Comparison of ENCODE assay signal across 8 cellular contexts in genomic region chr4:81724925-81725329, GRCh38.
DNase-seq lines count a peak whose midpoint lies in the region; ATAC-seq, FAIRE-seq and TF ChIP-seq lines count a peak whose summit lies in the region.

No MANE protein-coding gene starts in this region.

- FAIRE-seq in HepG2 (lab: Jason Lieb, UNC): no peak

- TF ChIP-seq RAD21 in HepG2 (CRISPR knock-in tag; IDR thresholded peaks at IDR 0.05): no peak

- H3K9me3 ChIP-seq in SJCRH30 (replicated peaks) (no peaks in the 10 kb centered on the region), HepG2 (ENCODE audit: low read length) (no peaks in the 10 kb centered on the region), PC-9 (ENCODE audit: insufficient read depth, low read depth) (no peaks in the 10 kb centered on the region)

- BruUV-seq in HepG2 (replicated peaks; lab: Mats Ljungman, UMichigan): no TSS peak
- no TSS peak for BruUV-seq in PC-9 (replicated peaks; lab: Mats Ljungman, UMichigan)

- H3K36me3 ChIP-seq in SJCRH30 (no peaks in the 10 kb centered on the region), HepG2 (replicated peaks in 1 of 2; ENCODE audit: control insufficient read depth in 1 of 2, insufficient read depth in 2 of 2, low read length in 2 of 2) (no peaks in the 10 kb centered on the region), PC-9 (ENCODE audit: low read depth) (no peaks in the 10 kb centered on the region)

- no peaks in the 10 kb centered on the region for H3K9me3 Mint-ChIP-seq in activated naive CD8-positive, alpha-beta T cell treated with anti-CD3 and anti-CD28 coated beads, Interleukin-2, amount 10 ng/mL, durations not matched to agents 7 days and 5 days

- H3K4me2 ChIP-seq in HepG2 (ENCODE audit: low read depth, low read length) (no peak overlapping the region), PC-9 (no peak overlapping the region)

- POLR2A ChIA-PET in activated naive CD8-positive, alpha-beta T cell treated with anti-CD3 and anti-CD28 coated beads, Interleukin-2, amount 10 ng/mL, durations not matched to agents 7 days and 5 days (lab: Charles Lee): interaction anchor here (0.7 to 2.1 kb wide), 2 partner anchors 121 to 253 kb away, joined by 4 to 5 read pairs; partner anchors contain the start of gene RASGEF1B
- POLR2A ChIA-PET in HepG2 (lab: Yijun Ruan, JAX): no interaction called here
- POLR2A ChIA-PET in PC-9 (lab: Charles Lee; ENCODE audit: unreplicated experiment): no interaction called here

- H3K4me1 Mint-ChIP-seq in activated naive CD8-positive, alpha-beta T cell treated with anti-CD3 and anti-CD28 coated beads, Interleukin-2, amount 10 ng/mL, durations not matched to agents 7 days and 5 days: peaks cover 11% of the 10 kb centered on the region

- H3K27me3 ChIP-seq in SJCRH30 (no peaks in the 10 kb centered on the region), HepG2 (ENCODE audit: control insufficient read depth in 1 of 2, insufficient read depth in 2 of 2, low read length in 2 of 2) (no peaks in the 10 kb centered on the region), PC-9 (ENCODE audit: insufficient read depth, low read depth) (no peaks in the 10 kb centered on the region)

- DNase-seq in SJCRH30: peak; percentile 91 to 94
- peak; percentile 45 for DNase-seq in activated naive CD8-positive, alpha-beta T cell treated with anti-CD3 and anti-CD28 coated beads, Interleukin-2, amount 10 ng/mL, durations not matched to agents 7 days and 5 days
- peak; percentile 7 for DNase-seq in HepG2 (ENCODE audit: low spot score)
- peak; percentile 17 for DNase-seq in stimulated activated CD8-positive, alpha-beta memory T cell treated with anti-CD3 and anti-CD28 coated beads, Interleukin-12 subunit alpha, Interleukin-12 subunit beta, amount 100 ng/mL, for 1 hour (ENCODE audit: low read depth)
- DNase-seq in PC-9: no peak
- DNase-seq in GM19240 (ENCODE audit: insufficient read length, low spot score): no peak

- no peak for TF ChIP-seq CTCF in HepG2 (CRISPR knock-in tag; IDR thresholded peaks at IDR 0.05)
- no peak for TF ChIP-seq CTCF in PC-9 (conservative IDR thresholded peaks at IDR 0.05)

- no peaks in the 10 kb centered on the region for H3K79me2 ChIP-seq in HepG2 (ENCODE audit: insufficient read depth, low read length)
- no peaks in the 10 kb centered on the region for H3K79me2 ChIP-seq in PC-9 (ENCODE audit: low read depth)

- intact Hi-C loops in HepG2 (cut with micrococcal nuclease; ENCODE audit: unreplicated experiment) (no loop called here), PC-9 (cut with micrococcal nuclease; ENCODE audit: unreplicated experiment) (loop anchor here (1.0 kb wide), 1 partner anchor 30 kb away; no protein-coding TSS in a partner anchor)

- TF ChIP-seq POLR2A in HepG2 (IDR thresholded peaks at IDR 0.05; ENCODE audit: insufficient read depth in 1 of 2, low read depth in 2 of 2, low read length in 2 of 2): no peak

- H3K36me3 Mint-ChIP-seq in activated naive CD8-positive, alpha-beta T cell treated with anti-CD3 and anti-CD28 coated beads, Interleukin-2, amount 10 ng/mL, durations not matched to agents 7 days and 5 days: no peaks in the 10 kb centered on the region

- no peak overlapping the region for H3K27ac Mint-ChIP-seq in activated naive CD8-positive, alpha-beta T cell treated with anti-CD3 and anti-CD28 coated beads, Interleukin-2, amount 10 ng/mL, durations not matched to agents 7 days and 5 days

- H2AFZ ChIP-seq in HepG2 (ENCODE audit: low read length) (no peak overlapping the region), PC-9 (no peak overlapping the region)

- H3K27ac ChIP-seq in SJCRH30 (peak overlapping the region; percentile 89), HepG2 (ENCODE audit: extremely low read length, insufficient read depth, low read length) (no peak overlapping the region), PC-9 (no peak overlapping the region)

- H4K20me1 ChIP-seq in HepG2 (ENCODE audit: insufficient read depth, low read length) (no peaks in the 10 kb centered on the region), PC-9 (ENCODE audit: insufficient read depth) (no peaks in the 10 kb centered on the region)

- no peak overlapping the region for H3K9ac ChIP-seq in HepG2 (ENCODE audit: insufficient read depth, low read depth, low read length)

- H3K4me1 ChIP-seq in SJCRH30 (peaks cover 42% of the 10 kb centered on the region), HepG2 (ENCODE audit: insufficient read depth, low read length) (no peaks in the 10 kb centered on the region), PC-9 (replicated peaks; ENCODE audit: insufficient read depth) (no peaks in the 10 kb centered on the region)

- CTCF ChIA-PET in HepG2 (lab: Yijun Ruan, JAX; ENCODE audit: low intra/inter-chr PET ratio, low total read pairs) (no interaction called here), PC-9 (lab: Charles Lee) (no interaction called here)

- peak; percentile 96 for ATAC-seq in GM18873 (IDR thresholded peaks at IDR 0.05; ENCODE audit: low FRiP score, unreplicated experiment)
- peak; percentile 99 for ATAC-seq in HG02884 (IDR thresholded peaks at IDR 0.05; ENCODE audit: unreplicated experiment)
- peak; percentile 98 for ATAC-seq in activated naive CD8-positive, alpha-beta T cell treated with anti-CD3 and anti-CD28 coated beads, Interleukin-2, amount 10 ng/mL, durations not matched to agents 7 days and 5 days (ENCODE audit: low read depth)
- ATAC-seq in HepG2: peak; percentile 72

- H3F3A ChIP-seq in PC-9 (ENCODE audit: insufficient read depth, low read depth): no peaks in the 10 kb centered on the region

- H3K4me3 ChIP-seq in SJCRH30 (no peak overlapping the region), HepG2 (replicated peaks in 1 of 3; ENCODE audit: insufficient read depth in 1 of 3, low read depth in 2 of 3, low read length in 3 of 3) (no peak overlapping the region), PC-9 (no peak overlapping the region)

- in situ Hi-C loops in HepG2 (cut with HindIII; ENCODE audit: extremely low pct_ligation_motif_present, low pct_unique_long_range_greater_than_20kb): no loop called here

- H3K4me3 Mint-ChIP-seq in activated naive CD8-positive, alpha-beta T cell treated with anti-CD3 and anti-CD28 coated beads, Interleukin-2, amount 10 ng/mL, durations not matched to agents 7 days and 5 days: no peak overlapping the region

- H3K9me2 ChIP-seq in PC-9 (ENCODE audit: insufficient read depth): no peaks in the 10 kb centered on the region

- H3K27me3 Mint-ChIP-seq in activated naive CD8-positive, alpha-beta T cell treated with anti-CD3 and anti-CD28 coated beads, Interleukin-2, amount 10 ng/mL, durations not matched to agents 7 days and 5 days: peaks cover 9% of the 10 kb centered on the region

- TF ChIP-seq EP300 in HepG2 (IDR thresholded peaks at IDR 0.05; ENCODE audit: low read depth in 2 of 2, low read length in 2 of 2) (no peak), HepG2 (CRISPR knock-in tag; IDR thresholded peaks at IDR 0.05; ENCODE audit: borderline replicate concordance) (no peak)

- WGBS in HepG2 (ENCODE audit: low lambda C conversion rate): 43% methylated on average over 2 of the region's 2 CpGs

TF ChIP-seq in HepG2, 621 proteins besides CTCF, POLR2A, EP300 and RAD21:
- TF ChIP-seq FOSL2 (CRISPR knock-in tag; IDR thresholded peaks at IDR 0.05) (peak; percentile 54; the same call in 1 of the 2 replicates), ZNF530 (CRISPR knock-in tag; IDR thresholded peaks at IDR 0.05; ENCODE audit: low read depth) (no peak), TFAP4 (IDR thresholded peaks at IDR 0.05; ENCODE audit: borderline replicate concordance, low read depth) (peak; percentile 67; the same call in 1 of the 2 replicates)

Comparison
In these comparisons a context has a peak if more than half of its experiments do, and no peak if none do; other contexts are left out.
1. DNase-seq: peak in SJCRH30 (2 of 2), activated naive CD8-positive, alpha-beta T cell treated with anti-CD3 and anti-CD28 coated beads, Interleukin-2, amount 10 ng/mL, durations not matched to agents 7 days and 5 days (single experiment), HepG2 (single experiment) and stimulated activated CD8-positive, alpha-beta memory T cell treated with anti-CD3 and anti-CD28 coated beads, Interleukin-12 subunit alpha, Interleukin-12 subunit beta, amount 100 ng/mL, for 1 hour (single experiment); none in PC-9 (0 of 2) and GM19240 (single experiment).
2. Peak in every context shown above with its lines, with median percentiles within 50 percentile points of each other: ATAC-seq.